11 cellular contexts compared by ENCODE assay signal in the genomic region with DNA sequence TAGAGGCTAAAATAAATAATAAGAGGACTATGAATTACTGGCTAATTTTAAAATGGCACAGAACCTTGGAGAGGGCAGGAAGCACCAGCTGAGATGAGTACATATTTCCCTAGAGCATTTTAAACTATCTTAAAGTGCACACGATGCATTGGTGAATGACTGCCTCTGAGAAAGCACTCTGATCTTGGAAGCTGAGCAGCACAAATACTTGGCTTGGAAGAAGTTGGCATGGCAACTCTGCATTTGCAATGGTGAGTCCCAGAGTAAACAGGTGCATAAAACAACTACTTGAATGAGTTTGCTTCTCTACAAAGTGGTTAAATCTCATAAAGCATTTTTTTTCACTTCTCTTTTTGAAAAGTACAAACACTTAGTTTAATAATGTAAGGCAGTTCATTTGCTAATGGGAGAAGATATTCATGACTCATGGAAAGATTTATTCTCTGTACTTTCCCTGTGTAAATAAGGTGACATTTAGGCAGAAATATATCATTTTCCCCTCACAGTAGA.
A peak's percentile ranks its signal among the peaks of the same experiment; 100 is the strongest.
DNase-seq lines count a peak whose midpoint lies in the region; ATAC-seq lines count a peak whose summit lies in the region.
"Had no signal": no experiment of that assay in that cellular context is flagged by ENCODE, and none has a peak within 500 bp of the region (broad histone marks: within the 10 kb centered on the region; RNA-seq: fewer than 3 reads in every experiment).

No MANE protein-coding gene starts in this region.

- no peak overlapping the region for H3K27ac Mint-ChIP-seq in activated naive CD8-positive, alpha-beta T cell treated with anti-CD3 and anti-CD28 coated beads, Interleukin-2, amount 50 U/mL, for 24 hours
- no peak overlapping the region for H3K27ac Mint-ChIP-seq in activated naive CD8-positive, alpha-beta T cell treated with anti-CD3 and anti-CD28 coated beads for 36 hours
- H3K27ac Mint-ChIP-seq: type B pancreatic cell had no signal

- peak; percentile 36 for ATAC-seq in activated naive CD8-positive, alpha-beta T cell treated with anti-CD3 and anti-CD28 coated beads, Interleukin-2, amount 50 U/mL, for 24 hours
- ATAC-seq in HG02938 (IDR thresholded peaks at IDR 0.05; ENCODE audit: unreplicated experiment) = peak; percentile 94

- no peaks in the 10 kb centered on the region for H3K36me3 Mint-ChIP-seq in activated naive CD8-positive, alpha-beta T cell treated with anti-CD3 and anti-CD28 coated beads, Interleukin-2, amount 50 U/mL, for 24 hours (ENCODE audit: low read depth)
- H3K36me3 Mint-ChIP-seq in activated naive CD8-positive, alpha-beta T cell treated with anti-CD3 and anti-CD28 coated beads for 36 hours = no peaks in the 10 kb centered on the region
- H3K36me3 Mint-ChIP-seq: type B pancreatic cell had no signal

- H3K27me3 Mint-ChIP-seq in activated naive CD8-positive, alpha-beta T cell treated with anti-CD3 and anti-CD28 coated beads, Interleukin-2, amount 50 U/mL, for 24 hours = no peaks in the 10 kb centered on the region
- H3K27me3 Mint-ChIP-seq in activated naive CD8-positive, alpha-beta T cell treated with anti-CD3 and anti-CD28 coated beads for 36 hours = no peaks in the 10 kb centered on the region
- H3K27me3 Mint-ChIP-seq: type B pancreatic cell had no signal

- DNase-seq in activated naive CD8-positive, alpha-beta T cell treated with anti-CD3 and anti-CD28 coated beads, Interleukin-2, amount 50 U/mL, for 24 hours = no peak
- no peak for DNase-seq in activated naive CD8-positive, alpha-beta T cell treated with anti-CD3 and anti-CD28 coated beads for 36 hours
- DNase-seq in NCI-H187 treated with DMSO at 0.1 percent for 48 hours (lab: John Stamatoyannopoulos, UW) (peak; percentile 46), superior temporal gyrus (ENCODE audit: extremely low spot score) (peak; percentile 38), NCI-H226 (no peak)
- DNase-seq in activated T-cell treated with anti-CD3 and anti-CD28 coated beads, Interleukin-2, amount 50 U/mL, for 48 hours = no peak
- no peak for DNase-seq in stimulated activated CD4-positive, alpha-beta T cell treated with anti-CD3 and anti-CD28 coated beads, Interleukin-1b, Interleukin-23, amount 100 ng/mL, for 48 hours
- DNase-seq: activated naive CD4-positive, alpha-beta T cell; SIG-M5 had no signal

- H3K9me3 Mint-ChIP-seq in activated naive CD8-positive, alpha-beta T cell treated with anti-CD3 and anti-CD28 coated beads, Interleukin-2, amount 50 U/mL, for 24 hours = no peaks in the 10 kb centered on the region
- no peaks in the 10 kb centered on the region for H3K9me3 Mint-ChIP-seq in activated naive CD8-positive, alpha-beta T cell treated with anti-CD3 and anti-CD28 coated beads for 36 hours
- H3K9me3 Mint-ChIP-seq: type B pancreatic cell had no signal

- no peak overlapping the region for H3K4me3 Mint-ChIP-seq in activated naive CD8-positive, alpha-beta T cell treated with anti-CD3 and anti-CD28 coated beads, Interleukin-2, amount 50 U/mL, for 24 hours
- H3K4me3 Mint-ChIP-seq in activated naive CD8-positive, alpha-beta T cell treated with anti-CD3 and anti-CD28 coated beads for 36 hours = no peak overlapping the region
- H3K4me3 Mint-ChIP-seq: type B pancreatic cell had no signal

- peaks cover 2% of the 10 kb centered on the region for H3K4me1 Mint-ChIP-seq in activated naive CD8-positive, alpha-beta T cell treated with anti-CD3 and anti-CD28 coated beads, Interleukin-2, amount 50 U/mL, for 24 hours
- H3K4me1 Mint-ChIP-seq in activated naive CD8-positive, alpha-beta T cell treated with anti-CD3 and anti-CD28 coated beads for 36 hours = peaks cover 3% of the 10 kb centered on the region

Comparison
In these comparisons a context has a peak if more than half of its experiments do, and no peak if none do; other contexts are left out.
1. DNase-seq: peak in NCI-H187 treated with DMSO at 0.1 percent for 48 hours (single experiment) and superior temporal gyrus (single experiment); none in activated naive CD8-positive, alpha-beta T cell treated with anti-CD3 and anti-CD28 coated beads, Interleukin-2, amount 50 U/mL, for 24 hours (single experiment), activated naive CD8-positive, alpha-beta T cell treated with anti-CD3 and anti-CD28 coated beads for 36 hours (single experiment), activated T-cell treated with anti-CD3 and anti-CD28 coated beads, Interleukin-2, amount 50 U/mL, for 48 hours (0 of 2), stimulated activated CD4-positive, alpha-beta T cell treated with anti-CD3 and anti-CD28 coated beads, Interleukin-1b, Interleukin-23, amount 100 ng/mL, for 48 hours (single experiment) and NCI-H226 (single experiment).